In genomic region chr12:51162217-51162616, GRCh38 we compare ENCODE assay signal across 6 cellular contexts.
"Had no signal": no experiment of that assay in that cellular context is flagged by ENCODE, and none has a peak within 500 bp of the region (broad histone marks: within the 10 kb centered on the region; RNA-seq: fewer than 3 reads in every experiment).

No MANE protein-coding gene starts in this region.

- ATAC-seq: HCT116, K562 had no signal

- H2AFZ ChIP-seq: GM23248 had no signal

- H3K9me3 ChIP-seq: HAP-1 had no signal

- H3K36me3 ChIP-seq: HAP-1 had no signal

- DNase-seq: GM23248, GOT3, H7 had no signal

- H3K4me3 ChIP-seq: GM23248, HAP-1, K562 had no signal

- H3K27ac ChIP-seq: GM23248 had no signal

- H3K9ac ChIP-seq: GM23248 had no signal
